In genomic region chrX:34300871-34301270, GRCh38 we compare ENCODE assay signal across 8 cellular contexts.
DNase-seq lines count a peak whose midpoint lies in the region; ATAC-seq and TF ChIP-seq lines count a peak whose summit lies in the region.

No MANE protein-coding gene starts in this region.

- H3K4me3 ChIP-seq in foreskin fibroblast (ENCODE audit: low read depth in 1 of 2, low read length in 2 of 2): no peak overlapping the region
- no peak overlapping the region for H3K4me3 ChIP-seq in skeletal muscle cell (ENCODE audit: low read depth, low read length)

- ATAC-seq in HG02870 (IDR thresholded peaks at IDR 0.05; ENCODE audit: unreplicated experiment): peak; percentile 65
- ATAC-seq in HG02981 (IDR thresholded peaks at IDR 0.05; ENCODE audit: unreplicated experiment): no peak
- no peak for ATAC-seq in HG03460 (IDR thresholded peaks at IDR 0.05; ENCODE audit: unreplicated experiment)

- CTCF ChIA-PET in RWPE1 (lab: Yijun Ruan, JAX): interaction anchor here (0.7 kb wide), 2 partner anchors 199 to 874 kb away, joined by 3 to 4 read pairs; no protein-coding TSS in a partner anchor

- DNase-seq in SIG-M5 treated with dmso at 0.1 percent for 504 hours (lab: John Stamatoyannopoulos, UW; ENCODE audit: unreplicated experiment) (peak; percentile 5), SIG-M5 (lab: John Stamatoyannopoulos, UW) (no peak), RWPE1 (ENCODE audit: low spot score) (peak; percentile 1), foreskin fibroblast (peak in 1 of 2 donors; percentile 8), skeletal muscle cell (ENCODE audit: low read depth) (peak; percentile 3)

- TF ChIP-seq CTCF in RWPE1 (conservative IDR thresholded peaks at IDR 0.05; ENCODE audit: low read depth) (peak; percentile 52), foreskin fibroblast (IDR thresholded peaks at IDR 0.05; ENCODE audit: low read depth, low read length) (peak; percentile 9)

- POLR2A ChIA-PET in RWPE1 (lab: Yijun Ruan, JAX; ENCODE audit: low non-redundant PET): no interaction called here

- no peak overlapping the region for H3K27ac ChIP-seq in RWPE1
